ENCODE assay signal across 11 cellular contexts in the genomic region with DNA sequence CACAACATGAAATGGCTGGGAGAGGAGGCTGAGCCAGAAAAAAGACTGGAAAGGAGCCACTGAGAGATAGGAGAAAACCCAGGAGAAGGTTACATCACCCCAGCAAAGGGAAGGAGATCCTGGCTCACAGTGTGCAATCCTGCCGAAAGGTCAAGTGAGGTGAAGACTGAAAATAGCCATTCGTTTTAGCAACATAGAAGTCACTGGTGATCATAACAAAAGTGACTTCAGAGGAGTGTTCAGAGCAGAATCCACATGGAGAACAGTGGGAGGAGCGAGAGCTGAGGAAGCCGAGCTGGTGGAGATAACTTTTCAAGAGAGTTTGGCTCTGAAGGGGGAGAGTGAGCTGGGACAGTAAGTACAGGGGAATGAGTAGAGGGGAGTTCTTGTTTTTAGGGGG.
DNase-seq lines count a peak whose midpoint lies in the region; ATAC-seq lines count a peak whose summit lies in the region.
"Had no signal": no experiment of that assay in that cellular context is flagged by ENCODE, and none has a peak within 500 bp of the region (broad histone marks: within the 10 kb centered on the region; RNA-seq: fewer than 3 reads in every experiment).

No MANE protein-coding gene starts in this region.

- DNase-seq in EH (ENCODE audit: low read depth), result peak; percentile 92
- DNase-seq in amniotic epithelial cell (ENCODE audit: low read depth), result peak; percentile 97
- peak; percentile 76 for DNase-seq in hepatic stellate cell (ENCODE audit: low spot score)
- peak; percentile 64 for DNase-seq in skeletal muscle cell (ENCODE audit: low read depth)
- DNase-seq in cerebellar cortex (ENCODE audit: low spot score), result no peak
- DNase-seq in NCI-H2171 treated with DMSO at 0.1 percent for 48 hours (lab: John Stamatoyannopoulos, UW), result no peak
- DNase-seq: CD4-positive, alpha-beta memory T cell; NCI-H510A; nephron progenitor cell had no signal

- no peak overlapping the region for H3K4me3 ChIP-seq in skeletal muscle cell (ENCODE audit: low read depth, low read length)

- ATAC-seq in HG02571 (IDR thresholded peaks at IDR 0.05; ENCODE audit: unreplicated experiment) (no peak), HG03378 (IDR thresholded peaks at IDR 0.05; ENCODE audit: unreplicated experiment) (no peak)

Comparison
In these comparisons a context has a peak if more than half of its experiments do, and no peak if none do; other contexts are left out.
1. DNase-seq: peak in EH (single experiment), amniotic epithelial cell (single experiment), hepatic stellate cell (single experiment) and skeletal muscle cell (single experiment); none in cerebellar cortex (single experiment) and NCI-H2171 treated with DMSO at 0.1 percent for 48 hours (single experiment).